Comparison of ENCODE assay signal across 1 cellular context in genomic region chr11:563812-564578, GRCh38.
TF ChIP-seq lines count a peak whose summit lies in the region.

No MANE protein-coding gene starts in this region.

TF ChIP-seq in HepG2, 621 proteins besides CTCF, POLR2A, EP300 and RAD21 (continues in another document):
- TF ChIP-seq ZNF264 (CRISPR knock-in tag; IDR thresholded peaks at IDR 0.05) = no peak
- TF ChIP-seq ZKSCAN5 (CRISPR knock-in tag; IDR thresholded peaks at IDR 0.05) = no peak
- no peak for TF ChIP-seq ZNF557 (CRISPR knock-in tag; IDR thresholded peaks at IDR 0.05)
- TF ChIP-seq ZMYM3 (CRISPR knock-in tag; IDR thresholded peaks at IDR 0.05) = no peak
- TF ChIP-seq BATF2 (CRISPR knock-in tag; IDR thresholded peaks at IDR 0.05) = no peak
- no peak for TF ChIP-seq TGIF2 (CRISPR knock-in tag; IDR thresholded peaks at IDR 0.05)
- TF ChIP-seq FOSL2 (CRISPR knock-in tag; IDR thresholded peaks at IDR 0.05) = no peak
- TF ChIP-seq ZNF687 (CRISPR knock-in tag; IDR thresholded peaks at IDR 0.05) = peak; percentile 46
- TF ChIP-seq MTERF4 (CRISPR knock-in tag; IDR thresholded peaks at IDR 0.05) = no peak
- TF ChIP-seq ATF6 (CRISPR knock-in tag; conservative IDR thresholded peaks at IDR 0.05) = no peak
- no peak for TF ChIP-seq GTF3A (CRISPR knock-in tag; conservative IDR thresholded peaks at IDR 0.05)
- no peak for TF ChIP-seq TEAD2 (CRISPR knock-in tag; IDR thresholded peaks at IDR 0.05)
- TF ChIP-seq MAFK (conservative IDR thresholded peaks at IDR 0.05 in 1 of 2, IDR thresholded peaks at IDR 0.05 in 1 of 2; ENCODE audit: low read length in 2 of 2) = no peak
- no peak for TF ChIP-seq HCFC1 (IDR thresholded peaks at IDR 0.05; ENCODE audit: low read depth, low read length)
- TF ChIP-seq ZBTB39 (CRISPR knock-in tag; IDR thresholded peaks at IDR 0.05) = no peak
- TF ChIP-seq HNRNPH1 (optimal IDR thresholded peaks at IDR 0.05; ENCODE audit: low read depth, low read length) = no peak
- no peak for TF ChIP-seq MYC (CRISPR knock-in tag; IDR thresholded peaks at IDR 0.05; ENCODE audit: borderline replicate concordance)
- no peak for TF ChIP-seq MATR3 (CRISPR knock-in tag; IDR thresholded peaks at IDR 0.05)
- TF ChIP-seq REST (IDR thresholded peaks at IDR 0.05; ENCODE audit: borderline replicate concordance in 1 of 2, low read depth in 1 of 2, low read length in 2 of 2) = no peak
- no peak for TF ChIP-seq ZNF816 (CRISPR knock-in tag; IDR thresholded peaks at IDR 0.05; ENCODE audit: borderline replicate concordance)
- TF ChIP-seq SP4 (CRISPR knock-in tag; IDR thresholded peaks at IDR 0.05) = 0 out of 2 replicates have a peak, but pooled peaks have one; percentile 24
- no peak for TF ChIP-seq SMYD3 (CRISPR knock-in tag; IDR thresholded peaks at IDR 0.05)
- peak; percentile 24; the same call in 1 of the 2 replicates for TF ChIP-seq ZC3H13 (CRISPR knock-in tag; IDR thresholded peaks at IDR 0.05)
- no peak for TF ChIP-seq ARNT (IDR thresholded peaks at IDR 0.05)
- no peak for TF ChIP-seq ZNF12 (CRISPR knock-in tag; IDR thresholded peaks at IDR 0.05)
- TF ChIP-seq KAT7 (CRISPR knock-in tag; IDR thresholded peaks at IDR 0.05; ENCODE audit: borderline replicate concordance) = no peak
- no peak for TF ChIP-seq HIVEP1 (CRISPR knock-in tag; IDR thresholded peaks at IDR 0.05)
- TF ChIP-seq ZNF263 (CRISPR knock-in tag; IDR thresholded peaks at IDR 0.05) = no peak
- TF ChIP-seq HNF4G (IDR thresholded peaks at IDR 0.05; ENCODE audit: borderline replicate concordance, low read depth, low read length) = no peak
- no peak for TF ChIP-seq HNF4G (CRISPR knock-in tag; IDR thresholded peaks at IDR 0.05; ENCODE audit: borderline replicate concordance, low read depth)
- TF ChIP-seq STAT5B (CRISPR knock-in tag; IDR thresholded peaks at IDR 0.05) = no peak
- no peak for TF ChIP-seq ZNF607 (CRISPR knock-in tag; IDR thresholded peaks at IDR 0.05; ENCODE audit: borderline replicate concordance)
- no peak for TF ChIP-seq MED13 (CRISPR knock-in tag; IDR thresholded peaks at IDR 0.05)
- TF ChIP-seq IRF2 (CRISPR knock-in tag; IDR thresholded peaks at IDR 0.05) = no peak
- 0 out of 2 replicates have a peak, but pooled peaks have one; percentile 15 for TF ChIP-seq NRL (CRISPR knock-in tag; IDR thresholded peaks at IDR 0.05; ENCODE audit: borderline replicate concordance)
- TF ChIP-seq RORA (CRISPR knock-in tag; IDR thresholded peaks at IDR 0.05) = no peak
- peak; percentile 14; the same call in 1 of the 2 replicates for TF ChIP-seq AKAP8 (CRISPR knock-in tag; IDR thresholded peaks at IDR 0.05)
- no peak for TF ChIP-seq KLF16 (CRISPR knock-in tag; IDR thresholded peaks at IDR 0.05)
- no peak for TF ChIP-seq PCBP2 (optimal IDR thresholded peaks at IDR 0.05; ENCODE audit: low read depth, low read length, poor library complexity, severe bottlenecking)
- no peak for TF ChIP-seq KLF11 (CRISPR knock-in tag; IDR thresholded peaks at IDR 0.05)
- no peak for TF ChIP-seq ZNF883 (CRISPR knock-in tag; IDR thresholded peaks at IDR 0.05; ENCODE audit: not compliant biosample characterization)
- TF ChIP-seq ZBTB37 (CRISPR knock-in tag; IDR thresholded peaks at IDR 0.05) = no peak
- TF ChIP-seq E2F1 (CRISPR knock-in tag; IDR thresholded peaks at IDR 0.05) = no peak
- no peak for TF ChIP-seq STAT6 (CRISPR knock-in tag; IDR thresholded peaks at IDR 0.05; ENCODE audit: borderline replicate concordance)
- TF ChIP-seq ZZZ3 (CRISPR knock-in tag; IDR thresholded peaks at IDR 0.05; ENCODE audit: borderline replicate concordance) = no peak
- no peak for TF ChIP-seq GMEB2 (CRISPR knock-in tag; IDR thresholded peaks at IDR 0.05; ENCODE audit: low read depth)
